In the genomic region with DNA sequence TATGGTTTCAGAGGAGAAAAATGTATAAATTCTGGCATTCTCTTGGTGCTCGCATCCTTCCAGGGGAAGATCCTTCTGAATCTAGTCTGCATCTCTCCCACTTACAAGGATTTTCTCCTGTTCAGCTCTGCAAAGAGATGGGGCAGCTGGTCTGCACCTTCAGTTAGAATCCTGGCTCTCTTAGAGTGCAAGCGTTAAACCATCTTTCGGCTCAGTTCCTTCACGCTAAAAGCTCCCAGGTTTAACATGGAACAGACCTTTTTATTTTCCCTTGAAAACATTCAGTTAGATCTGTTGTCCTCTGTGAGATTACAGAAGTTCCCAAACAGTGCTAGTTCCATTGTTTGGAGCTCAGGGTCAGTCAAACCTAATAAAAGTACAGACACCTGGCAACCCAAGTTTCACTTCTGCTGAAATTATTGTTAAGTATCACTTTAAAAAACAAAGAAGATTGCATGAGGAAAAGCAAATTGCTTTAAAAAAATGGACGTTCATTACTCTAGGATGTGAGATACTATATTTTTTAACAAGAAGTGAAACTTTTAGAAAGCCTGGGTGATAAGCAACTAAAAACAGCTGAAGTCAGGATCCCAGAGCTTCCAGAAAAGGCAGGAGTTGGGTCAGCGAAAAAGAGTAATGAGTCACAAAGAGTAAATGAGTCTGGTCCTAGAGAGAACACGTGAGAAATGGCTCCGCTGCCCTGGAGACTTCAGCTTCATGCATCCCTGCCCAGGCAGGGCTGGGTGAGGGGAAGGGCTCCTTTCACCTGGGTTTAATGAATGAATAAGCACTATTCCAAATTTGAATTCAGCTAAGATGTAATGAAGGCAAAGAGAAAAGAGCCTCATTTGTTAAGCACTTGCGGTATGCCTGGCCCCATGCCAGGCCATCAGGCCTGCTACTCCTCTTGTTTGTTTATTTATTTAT, we compare ENCODE assay signal across 8 cellular contexts.
DNase-seq lines count a peak whose midpoint lies in the region; ATAC-seq, FAIRE-seq and TF ChIP-seq lines count a peak whose summit lies in the region.

No MANE protein-coding gene starts in this region.

- H2AFZ ChIP-seq in astrocyte (ENCODE audit: low read depth, low read length), result no peak overlapping the region

- H3K4me3 ChIP-seq in astrocyte (ENCODE audit: insufficient read depth, low read depth, low read length) (peak overlapping the region; percentile 2), endodermal cell (ENCODE audit: low read length) (no peak overlapping the region)

- peaks cover 63% of the 10 kb centered on the region for H3K4me1 Mint-ChIP-seq in astrocyte (ENCODE audit: low read depth, unreplicated experiment)
- H3K4me1 Mint-ChIP-seq in endodermal cell, result peaks cover 26% of the 10 kb centered on the region

- H3K9me3 Mint-ChIP-seq in astrocyte (ENCODE audit: unreplicated experiment) (no peaks in the 10 kb centered on the region), endodermal cell (no peaks in the 10 kb centered on the region)

- peak; percentile 92 for DNase-seq in CD1c-positive myeloid dendritic cell (ENCODE audit: extremely low spot score)
- DNase-seq in astrocyte (ENCODE audit: low read depth), result peak; percentile 74
- peak; percentile 85 for DNase-seq in left kidney (ENCODE audit: low read depth, low spot score)
- no peak for DNase-seq in epidermal melanocyte (ENCODE audit: insufficient read length, low spot score)
- DNase-seq in endodermal cell, result no peak
- DNase-seq in LoVo (ENCODE audit: low spot score), result no peak

- 82 to 84% methylated on average over 7 to 9 of the region's 9 CpGs for WGBS in endodermal cell (ENCODE audit: insufficient coverage in 1 of 2, insufficient read length in 1 of 2), 2 experiments

- H3K4me1 ChIP-seq in astrocyte (ENCODE audit: insufficient read depth, low read length) (peaks cover 64% of the 10 kb centered on the region), endodermal cell (ENCODE audit: control insufficient read depth, insufficient read depth, low read length) (peaks cover 2% of the 10 kb centered on the region)

- H3K36me3 ChIP-seq in astrocyte (ENCODE audit: insufficient read depth, low read length) (no peaks in the 10 kb centered on the region), endodermal cell (ENCODE audit: control insufficient read depth, insufficient read depth, low read length) (no peaks in the 10 kb centered on the region)

- peak overlapping the region; percentile 62 for H3K9ac ChIP-seq in astrocyte (ENCODE audit: low read length)
- H3K9ac ChIP-seq in endodermal cell (ENCODE audit: extremely low read depth, low read length, poor library complexity, severe bottlenecking), result no peak overlapping the region

- H3K79me2 ChIP-seq in astrocyte (ENCODE audit: insufficient read depth, low read length), result peaks cover 4% of the 10 kb centered on the region

- no peaks in the 10 kb centered on the region for H3K9me3 ChIP-seq in astrocyte (ENCODE audit: insufficient read depth, low read depth, low read length)
- no peaks in the 10 kb centered on the region for H3K9me3 ChIP-seq in endodermal cell (ENCODE audit: control insufficient read depth, low read length)

- no peaks in the 10 kb centered on the region for H4K20me1 ChIP-seq in astrocyte (ENCODE audit: insufficient read depth, low read length)

- H3K27ac Mint-ChIP-seq in astrocyte (ENCODE audit: unreplicated experiment) (peak overlapping the region; percentile 97), endodermal cell (no peak overlapping the region)

- H3K27me3 Mint-ChIP-seq in astrocyte (ENCODE audit: low read depth, unreplicated experiment) (peaks cover 3% of the 10 kb centered on the region), endodermal cell (ENCODE audit: insufficient read depth) (peaks cover 55% of the 10 kb centered on the region)

- TF ChIP-seq CTCF in astrocyte (IDR thresholded peaks at IDR 0.05; ENCODE audit: insufficient read depth, low read depth, low read length) (no peak), endodermal cell (conservative IDR thresholded peaks at IDR 0.05) (no peak)

- H3K27ac ChIP-seq in astrocyte (ENCODE audit: low read depth, low read length), result peak overlapping the region; percentile 85
- H3K27ac ChIP-seq in endodermal cell (ENCODE audit: low read depth, low read length), result no peak overlapping the region

- H3K4me3 Mint-ChIP-seq in astrocyte (ENCODE audit: unreplicated experiment), result peak overlapping the region; percentile 67
- H3K4me3 Mint-ChIP-seq in endodermal cell, result no peak overlapping the region

- peak overlapping the region; percentile 74 for H3K4me2 ChIP-seq in astrocyte (ENCODE audit: low read length)

- H3K27me3 ChIP-seq in astrocyte (ENCODE audit: insufficient read depth, low read length) (no peaks in the 10 kb centered on the region), endodermal cell (ENCODE audit: control insufficient read depth, insufficient read depth, low read length, poor library complexity, severe bottlenecking) (peaks cover 28% of the 10 kb centered on the region)

- peak; percentile 47 for FAIRE-seq in astrocyte (lab: Jason Lieb, UNC)

- ATAC-seq in GM19452 (IDR thresholded peaks at IDR 0.05; ENCODE audit: unreplicated experiment) (peak; percentile 75), HG03457 (IDR thresholded peaks at IDR 0.05; ENCODE audit: unreplicated experiment) (peak; percentile 52)

- H3K36me3 Mint-ChIP-seq in astrocyte (ENCODE audit: low read depth, unreplicated experiment) (no peaks in the 10 kb centered on the region), endodermal cell (ENCODE audit: low read depth) (no peaks in the 10 kb centered on the region)

Comparison
In these comparisons a context has a peak if more than half of its experiments do, and no peak if none do; other contexts are left out.
1. DNase-seq: peak in CD1c-positive myeloid dendritic cell (single experiment), astrocyte (single experiment) and left kidney (single experiment); none in epidermal melanocyte (single experiment), endodermal cell (single experiment) and LoVo (single experiment).